ENCODE assay signal across 19 cellular contexts in the genomic region with DNA sequence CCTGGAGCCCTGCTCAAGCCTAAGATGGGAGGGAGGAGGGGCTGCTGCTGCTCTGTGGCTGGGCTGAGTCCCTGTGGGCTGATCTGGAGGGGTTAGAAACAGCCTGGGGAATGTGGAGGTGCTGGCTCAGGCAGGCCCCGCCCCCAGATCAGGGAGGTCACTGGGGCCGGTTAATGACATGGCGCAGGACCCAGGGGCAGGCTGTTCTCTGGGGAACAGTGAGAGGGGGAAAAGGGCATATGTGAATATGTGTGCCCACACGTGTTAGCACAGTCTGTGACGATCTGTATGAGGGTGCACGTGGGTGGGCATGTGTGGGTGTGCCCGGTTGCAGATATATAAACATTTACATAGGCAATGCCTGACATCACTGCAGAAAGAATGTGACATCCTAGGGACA.
A peak's percentile ranks its signal among the peaks of the same experiment; 100 is the strongest.
DNase-seq lines count a peak whose midpoint lies in the region; ATAC-seq, FAIRE-seq and TF ChIP-seq lines count a peak whose summit lies in the region.
"Had no signal": no experiment of that assay in that cellular context is flagged by ENCODE, and none has a peak within 500 bp of the region (broad histone marks: within the 10 kb centered on the region; RNA-seq: fewer than 3 reads in every experiment).

No MANE protein-coding gene starts in this region.

- H3K27ac Mint-ChIP-seq in astrocyte (ENCODE audit: unreplicated experiment): peak overlapping the region; percentile 82
- peak overlapping the region; percentile 30 for H3K27ac Mint-ChIP-seq in type B pancreatic cell
- H3K27ac Mint-ChIP-seq: dendritic cell treated with granulocyte-macrophage colony-stimulating factor and Interleukin-4, amounts not matched to agents 40 ng/mL and 50 ng/mL, for 4 days; T-helper 2 cell treated with Interferon-gamma antibody and Interleukin-4, amounts not matched to agents 5 μg/mL and 100 μg/mL, for 36 hours had no signal

- H3K9me3 ChIP-seq in astrocyte (ENCODE audit: insufficient read depth, low read depth, low read length) (no peaks in the 10 kb centered on the region), left lung (no peaks in the 10 kb centered on the region)
- H3K9me3 ChIP-seq: body of pancreas, thyroid gland had no signal

- no peak for FAIRE-seq in astrocyte (lab: Jason Lieb, UNC)

- H3K4me3 Mint-ChIP-seq in astrocyte (ENCODE audit: unreplicated experiment) (no peak overlapping the region), type B pancreatic cell (no peak overlapping the region)
- H3K4me3 Mint-ChIP-seq: dendritic cell treated with granulocyte-macrophage colony-stimulating factor and Interleukin-4, amounts not matched to agents 40 ng/mL and 50 ng/mL, for 4 days; T-helper 2 cell treated with Interferon-gamma antibody and Interleukin-4, amounts not matched to agents 5 μg/mL and 100 μg/mL, for 36 hours had no signal

- H3K4me1 ChIP-seq in astrocyte (ENCODE audit: insufficient read depth, low read length) (peaks cover 26% of the 10 kb centered on the region), left lung (no peaks in the 10 kb centered on the region)
- H3K4me1 ChIP-seq: body of pancreas, thyroid gland had no signal

- peaks cover 3% of the 10 kb centered on the region for H3K9me3 Mint-ChIP-seq in astrocyte (ENCODE audit: unreplicated experiment)
- no peaks in the 10 kb centered on the region for H3K9me3 Mint-ChIP-seq in type B pancreatic cell
- H3K9me3 Mint-ChIP-seq: dendritic cell treated with granulocyte-macrophage colony-stimulating factor and Interleukin-4, amounts not matched to agents 40 ng/mL and 50 ng/mL, for 4 days; T-helper 2 cell treated with Interferon-gamma antibody and Interleukin-4, amounts not matched to agents 5 μg/mL and 100 μg/mL, for 36 hours had no signal

- no peaks in the 10 kb centered on the region for H3K27me3 Mint-ChIP-seq in astrocyte (ENCODE audit: low read depth, unreplicated experiment)
- H3K27me3 Mint-ChIP-seq in type B pancreatic cell: peaks cover 32% of the 10 kb centered on the region
- H3K27me3 Mint-ChIP-seq: dendritic cell treated with granulocyte-macrophage colony-stimulating factor and Interleukin-4, amounts not matched to agents 40 ng/mL and 50 ng/mL, for 4 days had no signal

- H3K9ac ChIP-seq in astrocyte (ENCODE audit: low read length): no peak overlapping the region

- TF ChIP-seq CTCF in astrocyte (IDR thresholded peaks at IDR 0.05; ENCODE audit: insufficient read depth, low read depth, low read length): no peak
- no peak for TF ChIP-seq CTCF in type B pancreatic cell (conservative IDR thresholded peaks at IDR 0.05)
- TF ChIP-seq CTCF in left lung (IDR thresholded peaks at IDR 0.05): no peak

- no peaks in the 10 kb centered on the region for H3K36me3 ChIP-seq in astrocyte (ENCODE audit: insufficient read depth, low read length)
- no peaks in the 10 kb centered on the region for H3K36me3 ChIP-seq in left lung
- H3K36me3 ChIP-seq: thyroid gland had no signal

- no peaks in the 10 kb centered on the region for H3K79me2 ChIP-seq in astrocyte (ENCODE audit: insufficient read depth, low read length)

- H3K4me2 ChIP-seq in astrocyte (ENCODE audit: low read length): no peak overlapping the region

- no peaks in the 10 kb centered on the region for H4K20me1 ChIP-seq in astrocyte (ENCODE audit: insufficient read depth, low read length)

- intact Hi-C loops in left lung (cut with DNase I): no loop called here

- no peak overlapping the region for H2AFZ ChIP-seq in astrocyte (ENCODE audit: low read depth, low read length)

- H3K4me3 ChIP-seq in astrocyte (ENCODE audit: insufficient read depth, low read depth, low read length) (no peak overlapping the region), left lung (no peak overlapping the region)
- H3K4me3 ChIP-seq: body of pancreas, thyroid gland had no signal

- H3K36me3 Mint-ChIP-seq in astrocyte (ENCODE audit: low read depth, unreplicated experiment) (peaks cover 1% of the 10 kb centered on the region), type B pancreatic cell (no peaks in the 10 kb centered on the region)

- H3K27me3 ChIP-seq in astrocyte (ENCODE audit: insufficient read depth, low read length): no peaks in the 10 kb centered on the region
- H3K27me3 ChIP-seq in left lung: no peaks in the 10 kb centered on the region
- H3K27me3 ChIP-seq: body of pancreas, thyroid gland had no signal

- ATAC-seq in left lung: no peak
- ATAC-seq: body of pancreas had no signal

- H3K27ac ChIP-seq in astrocyte (ENCODE audit: low read depth, low read length) (no peak overlapping the region), left lung (no peak overlapping the region)
- H3K27ac ChIP-seq: 22Rv1, body of pancreas, C4-2B, thyroid gland had no signal

- H3K4me1 Mint-ChIP-seq in astrocyte (ENCODE audit: low read depth, unreplicated experiment) (peaks cover 27% of the 10 kb centered on the region), type B pancreatic cell (ENCODE audit: unreplicated experiment) (peaks cover 32% of the 10 kb centered on the region)

- DNase-seq in NCI-H82 (lab: John Stamatoyannopoulos, UW): peak; percentile 4
- DNase-seq in NCI-H82 treated with DMSO at 0.1 percent for 48 hours (lab: John Stamatoyannopoulos, UW; ENCODE audit: unreplicated experiment): no peak
- peak; percentile 18 for DNase-seq in astrocyte (ENCODE audit: low read depth)
- DNase-seq in iPS-NIHi11 (ENCODE audit: low spot score): peak; percentile 90
- no peak for DNase-seq in type B pancreatic cell (ENCODE audit: extremely low spot score, unreplicated experiment)
- no peak for DNase-seq in HuH-7 (ENCODE audit: low spot score)
- DNase-seq in COLO829 (ENCODE audit: low spot score): no peak
- no peak for DNase-seq in left lung
- DNase-seq: activated CD8-positive, alpha-beta memory T cell treated with anti-CD3 and anti-CD28 coated beads, Interleukin-2, amount 50 U/mL, for 4 hours; activated naive CD4-positive, alpha-beta T cell; body of pancreas; DMS79 treated with DMSO at 0.1 percent for 48 hours; NCI-H345; Right ventricle myocardium superior; thyroid gland had no signal

Comparison
In these comparisons a context has a peak if more than half of its experiments do, and no peak if none do; other contexts are left out.
1. DNase-seq: peak in NCI-H82 (single experiment), astrocyte (single experiment) and iPS-NIHi11 (single experiment); none in NCI-H82 treated with DMSO at 0.1 percent for 48 hours (single experiment), type B pancreatic cell (single experiment), HuH-7 (single experiment), COLO829 (single experiment) and left lung (0 of 2).